Comparison of ENCODE assay signal across 20 cellular contexts in genomic region chr12:132818562-132818961, GRCh38. TPM values are rescaled to one million over a fixed set of nuclear protein-coding genes. Genes with fewer than 3 reads are reported as not detected.
DNase-seq lines count a peak whose midpoint lies in the region; ATAC-seq and TF ChIP-seq lines count a peak whose summit lies in the region.
"Had no signal": no experiment of that assay in that cellular context is flagged by ENCODE, and none has a peak within 500 bp of the region (broad histone marks: within the 10 kb centered on the region; RNA-seq: fewer than 3 reads in every experiment).

No MANE protein-coding gene starts in this region.

- peaks cover 47% of the 10 kb centered on the region for H3K36me3 Mint-ChIP-seq in activated CD4-positive, alpha-beta T cell treated with anti-CD3 and anti-CD28 coated beads, Interleukin-2, amount 10 ng/mL, durations not matched to agents 7 days and 5 days (ENCODE audit: low read depth)
- H3K36me3 Mint-ChIP-seq in memory B cell (peaks cover 19% of the 10 kb centered on the region), neural progenitor cell (peaks cover 12% of the 10 kb centered on the region)

- H3K9me3 ChIP-seq in BLaER1 (no peaks in the 10 kb centered on the region), OCI-LY7 (ENCODE audit: low read length) (no peaks in the 10 kb centered on the region), neural progenitor cell (ENCODE audit: low read depth) (no peaks in the 10 kb centered on the region)
- H3K9me3 ChIP-seq: left lung, SK-N-SH, transverse colon had no signal

- ATAC-seq in memory B cell (ENCODE audit: low read depth) (no peak), HG03520 (IDR thresholded peaks at IDR 0.05; ENCODE audit: unreplicated experiment) (no peak), left colon (no peak)
- ATAC-seq: left lung, T-helper 17 cell had no signal

- H2AFZ ChIP-seq in OCI-LY7 (ENCODE audit: low read length) (no peak overlapping the region), neural progenitor cell (replicated peaks) (no peak overlapping the region)

- H3K27ac Mint-ChIP-seq in activated CD4-positive, alpha-beta T cell treated with anti-CD3 and anti-CD28 coated beads, Interleukin-2, amount 10 ng/mL, durations not matched to agents 7 days and 5 days = peak overlapping the region; percentile 85
- peak overlapping the region; percentile 91 for H3K27ac Mint-ChIP-seq in memory B cell
- no peak overlapping the region for H3K27ac Mint-ChIP-seq in neural progenitor cell
- H3K27ac Mint-ChIP-seq: activated T-helper 2 cell treated with anti-CD3 and anti-CD28 coated beads, Interferon-gamma antibody, Interleukin-2, Interleukin-4, amounts not matched to agents 10 μg/mL and 5 μg/mL and 100 μg/mL, durations not matched to agents 14 hours and 24 hours and 36 hours; T-helper 17 cell had no signal

- H3K36me3 ChIP-seq in BLaER1 (peaks cover 72% of the 10 kb centered on the region), OCI-LY7 (ENCODE audit: insufficient read depth, low read length) (peaks cover 73% of the 10 kb centered on the region), neural progenitor cell (no peaks in the 10 kb centered on the region)

- peak overlapping the region; percentile 93 for H3K4me2 ChIP-seq in BLaER1
- H3K4me2 ChIP-seq in OCI-LY7 (ENCODE audit: low read length) = no peak overlapping the region; the same call in 1 of the 2 replicates
- no peak overlapping the region for H3K4me2 ChIP-seq in neural progenitor cell
- H3K4me2 ChIP-seq: SK-N-SH had no signal

- H3K4me1 Mint-ChIP-seq in activated CD4-positive, alpha-beta T cell treated with anti-CD3 and anti-CD28 coated beads, Interleukin-2, amount 10 ng/mL, durations not matched to agents 7 days and 5 days = peaks cover 33% of the 10 kb centered on the region
- H3K4me1 Mint-ChIP-seq in memory B cell (peaks cover 20% of the 10 kb centered on the region), neural progenitor cell (no peaks in the 10 kb centered on the region)
- H3K4me1 Mint-ChIP-seq: T-helper 17 cell had no signal

- H3K4me3 ChIP-seq in BLaER1 (no peak overlapping the region), OCI-LY7 (ENCODE audit: low read depth, low read length, poor library complexity, severe bottlenecking) (no peak overlapping the region), neural progenitor cell (no peak overlapping the region)
- H3K4me3 ChIP-seq: dorsolateral prefrontal cortex, left lung, transverse colon had no signal

- H3K9ac ChIP-seq in BLaER1 (no peak overlapping the region), neural progenitor cell (no peak overlapping the region)
- H3K9ac ChIP-seq: SK-N-SH had no signal

- no peaks in the 10 kb centered on the region for H3K27me3 ChIP-seq in BLaER1
- no peaks in the 10 kb centered on the region for H3K27me3 ChIP-seq in neural progenitor cell
- H3K27me3 ChIP-seq: dorsolateral prefrontal cortex, left lung, transverse colon had no signal

- H3K4me3 Mint-ChIP-seq in activated CD4-positive, alpha-beta T cell treated with anti-CD3 and anti-CD28 coated beads, Interleukin-2, amount 10 ng/mL, durations not matched to agents 7 days and 5 days = no peak overlapping the region
- H3K4me3 Mint-ChIP-seq in memory B cell = no peak overlapping the region
- H3K4me3 Mint-ChIP-seq in neural progenitor cell = no peak overlapping the region
- H3K4me3 Mint-ChIP-seq: T-helper 17 cell had no signal

- intact Hi-C loops in OCI-LY7 (cut with micrococcal nuclease; ENCODE audit: unreplicated experiment) (no loop called here), left colon (cut with DNase I, micrococcal nuclease) (no loop called here)

- peaks cover 44% of the 10 kb centered on the region for H3K4me1 ChIP-seq in BLaER1
- peaks cover 38% of the 10 kb centered on the region for H3K4me1 ChIP-seq in OCI-LY7 (ENCODE audit: insufficient read depth, low read length, poor library complexity, severe bottlenecking)
- no peaks in the 10 kb centered on the region for H3K4me1 ChIP-seq in neural progenitor cell
- H3K4me1 ChIP-seq: left lung had no signal

- no peaks in the 10 kb centered on the region for H3K9me3 Mint-ChIP-seq in activated CD4-positive, alpha-beta T cell treated with anti-CD3 and anti-CD28 coated beads, Interleukin-2, amount 10 ng/mL, durations not matched to agents 7 days and 5 days
- H3K9me3 Mint-ChIP-seq in memory B cell (no peaks in the 10 kb centered on the region), neural progenitor cell (no peaks in the 10 kb centered on the region)
- H3K9me3 Mint-ChIP-seq: activated T-helper 2 cell treated with anti-CD3 and anti-CD28 coated beads, Interferon-gamma antibody, Interleukin-2, Interleukin-4, amounts not matched to agents 10 μg/mL and 5 μg/mL and 100 μg/mL, durations not matched to agents 14 hours and 24 hours and 36 hours had no signal

- no TSS peak for BruUV-seq in OCI-LY7 (replicated peaks; lab: Mats Ljungman, UMichigan)

- H3K9me2 ChIP-seq in OCI-LY7 (ENCODE audit: insufficient read depth, low read length) = no peaks in the 10 kb centered on the region
- H3K9me2 ChIP-seq: SK-N-SH had no signal

- no peaks in the 10 kb centered on the region for H3F3A ChIP-seq in neural progenitor cell (ENCODE audit: low read depth)

- H3K27me3 Mint-ChIP-seq in activated CD4-positive, alpha-beta T cell treated with anti-CD3 and anti-CD28 coated beads, Interleukin-2, amount 10 ng/mL, durations not matched to agents 7 days and 5 days = no peaks in the 10 kb centered on the region
- H3K27me3 Mint-ChIP-seq in memory B cell (no peaks in the 10 kb centered on the region), neural progenitor cell (ENCODE audit: insufficient read depth, low read depth) (no peaks in the 10 kb centered on the region)
- H3K27me3 Mint-ChIP-seq: T-helper 17 cell had no signal

- TF ChIP-seq CTCF in OCI-LY7 (conservative IDR thresholded peaks at IDR 0.05; ENCODE audit: low read length) (no peak), neural progenitor cell (IDR thresholded peaks at IDR 0.05) (no peak)

- H4K20me1 ChIP-seq in BLaER1 = peaks cover 24% of the 10 kb centered on the region
- H4K20me1 ChIP-seq in OCI-LY7 (ENCODE audit: insufficient read depth, low read length) = no peaks in the 10 kb centered on the region
- H4K20me1 ChIP-seq in neural progenitor cell (ENCODE audit: low read depth) = no peaks in the 10 kb centered on the region

- H3K27ac ChIP-seq in BLaER1 (peak overlapping the region; percentile 38; the same call in 1 of the 2 replicates), OCI-LY7 (ENCODE audit: low read depth, low read length, poor library complexity, severe bottlenecking) (peak overlapping the region; percentile 97), neural progenitor cell (no peak overlapping the region)
- H3K27ac ChIP-seq: dorsolateral prefrontal cortex, left lung, transverse colon had no signal

- DNase-seq in activated CD4-positive, alpha-beta T cell treated with anti-CD3 and anti-CD28 coated beads, Interleukin-2, amount 10 ng/mL, durations not matched to agents 7 days and 5 days = no peak
- DNase-seq in activated CD4-positive, alpha-beta T cell treated with anti-CD3 and anti-CD28 coated beads, Interleukin-2, amount 50 U/mL, for 48 hours = no peak
- no peak for DNase-seq in OCI-LY7 (ENCODE audit: low spot score)
- DNase-seq in memory B cell (ENCODE audit: low spot score in 2 of 2) = no peak
- DNase-seq in neural progenitor cell (ENCODE audit: low spot score) = no peak
- no peak for DNase-seq in left colon
- DNase-seq: 8988T; activated CD4-positive, alpha-beta T cell treated with anti-CD3 and anti-CD28 coated beads for 1 hour; dorsolateral prefrontal cortex; GDM1; HCEC 1CT; mesendoderm; occipital lobe; SK-N-SH; T-helper 17 cell; transverse colon had no signal

- CTCF ChIA-PET in activated CD4-positive, alpha-beta T cell treated with anti-CD3 and anti-CD28 coated beads, Interleukin-2, amount 10 ng/mL, durations not matched to agents 7 days and 5 days (lab: Charles Lee) = no interaction called here
- CTCF ChIA-PET in OCI-LY7 (lab: Charles Lee; ENCODE audit: unreplicated experiment) = no interaction called here

- peaks cover 25% of the 10 kb centered on the region; the same call in 1 of the 2 replicates for H3K79me2 ChIP-seq in OCI-LY7 (ENCODE audit: insufficient read depth, low read depth, low read length)
- H3K79me2 ChIP-seq in neural progenitor cell (ENCODE audit: low read depth) = no peaks in the 10 kb centered on the region

- POLR2A ChIA-PET in activated CD4-positive, alpha-beta T cell treated with anti-CD3 and anti-CD28 coated beads, Interleukin-2, amount 10 ng/mL, durations not matched to agents 7 days and 5 days (lab: Charles Lee) = no interaction called here
- POLR2A ChIA-PET in OCI-LY7 (lab: Charles Lee) = no interaction called here

RNA-seq across cellular contexts. Expression of gene GOLGA3, which starts 10.1 kb away (rescaled TPM):
- 10 to 100 TPM; 43.9 to 51.4 TPM for total RNA-seq in activated CD4-positive, alpha-beta T cell treated with anti-CD3 and anti-CD28 coated beads, Interleukin-2, amount 10 ng/mL, durations not matched to agents 7 days and 5 days
- total RNA-seq in OCI-LY7 (2014; rRNA removed; shearing (Covaris generic)) = 51.2 and 53.8 TPM in 2 replicates
- total RNA-seq in OCI-LY7 (2022) (72.8 and 77.9 TPM in 2 replicates), neural progenitor cell (ENCODE audit: low replicate concordance) (8.5 and 19.4 TPM in 2 replicates), left colon (10 to 100 TPM; 81.4 to 88.6 TPM)

RNA-seq across cellular contexts. Expression of gene ANKLE2, which starts 56.9 kb away (rescaled TPM):
- 10 to 100 TPM; 86.6 to 95.5 TPM for total RNA-seq in activated CD4-positive, alpha-beta T cell treated with anti-CD3 and anti-CD28 coated beads, Interleukin-2, amount 10 ng/mL, durations not matched to agents 7 days and 5 days
- total RNA-seq in OCI-LY7 (2014; rRNA removed; shearing (Covaris generic)) = 88.0 and 95.4 TPM in 2 replicates
- total RNA-seq in OCI-LY7 (2022) (113 and 121 TPM in 2 replicates), neural progenitor cell (ENCODE audit: low replicate concordance) (59.1 and 65.7 TPM in 2 replicates), left colon (10 to 100 TPM; 41.2 to 50.0 TPM)
